21 cellular contexts compared by ENCODE assay signal in genomic region chr15:71105444-71105843, GRCh38. TPM values are rescaled to one million over a fixed set of nuclear protein-coding genes. Genes with fewer than 3 reads are reported as not detected.
A peak's percentile ranks its signal among the peaks of the same experiment; 100 is the strongest.
DNase-seq lines count a peak whose midpoint lies in the region; ATAC-seq, FAIRE-seq and TF ChIP-seq lines count a peak whose summit lies in the region.
"Had no signal": no experiment of that assay in that cellular context is flagged by ENCODE, and none has a peak within 500 bp of the region (broad histone marks: within the 10 kb centered on the region; RNA-seq: fewer than 3 reads in every experiment).

No MANE protein-coding gene starts in this region.

- H3K4me3 Mint-ChIP-seq in WTC11: no peak overlapping the region
- H3K4me3 Mint-ChIP-seq in CD4-positive, alpha-beta T cell: no peak overlapping the region
- H3K4me3 Mint-ChIP-seq: CD14-positive monocyte; CD4-positive, CD25-positive, alpha-beta regulatory T cell; CD8-positive, alpha-beta T cell had no signal

- intact Hi-C loops in CD4-positive, alpha-beta T cell (cut with DNase I, micrococcal nuclease): no loop called here

- H3K9me3 ChIP-seq in A549: no peaks in the 10 kb centered on the region
- H3K9me3 ChIP-seq in CD4-positive, alpha-beta T cell (ENCODE audit: control insufficient read depth, low read length): no peaks in the 10 kb centered on the region
- H3K9me3 ChIP-seq: BE2C, BLaER1, Caco-2 had no signal

- TF ChIP-seq RAD21 in A549 (conservative IDR thresholded peaks at IDR 0.05 in 1 of 2, IDR thresholded peaks at IDR 0.05 in 1 of 2) (no peak), Ishikawa (IDR thresholded peaks at IDR 0.05; ENCODE audit: low read depth) (no peak)

- TF ChIP-seq EP300 in A549 (IDR thresholded peaks at IDR 0.05): no peak
- no peak for TF ChIP-seq EP300 in Ishikawa (IDR thresholded peaks at IDR 0.05; ENCODE audit: borderline replicate concordance)

- no peak for DNase-seq in A549 (ENCODE audit: low read depth in 1 of 2, low spot score in 1 of 2)
- no peak for DNase-seq in WTC11 (ENCODE audit: low spot score)
- no peak for DNase-seq in NCI-H1417 treated with DMSO at 0.1 percent for 48 hours (lab: John Stamatoyannopoulos, UW)
- DNase-seq in CD4-positive, alpha-beta T cell: no peak
- DNase-seq: ACHN; BE2C; C1 segment of cervical spinal cord; Caco-2; Calu3; CD4-positive, CD25-positive, alpha-beta regulatory T cell; CD8-positive, alpha-beta T cell; DMS79 treated with DMSO at 0.1 percent for 48 hours; GF-D8 had no signal

- FAIRE-seq in A549 (lab: Jason Lieb, UNC): peak; percentile 7
- FAIRE-seq: D721Med, G401.6, GM12891, GM19239 had no signal

- no peaks in the 10 kb centered on the region; the same call in 2 of the 3 replicates for H3K4me1 ChIP-seq in A549
- H3K4me1 ChIP-seq: BE2C, BLaER1, Caco-2 had no signal

- no peaks in the 10 kb centered on the region for H3K36me3 Mint-ChIP-seq in WTC11
- H3K36me3 Mint-ChIP-seq in CD4-positive, alpha-beta T cell (ENCODE audit: low read depth): no peaks in the 10 kb centered on the region
- H3K36me3 Mint-ChIP-seq: CD14-positive monocyte; CD4-positive, CD25-positive, alpha-beta regulatory T cell; CD8-positive, alpha-beta T cell had no signal

- H3K4me1 Mint-ChIP-seq in WTC11: peaks cover 28% of the 10 kb centered on the region
- no peaks in the 10 kb centered on the region for H3K4me1 Mint-ChIP-seq in CD4-positive, alpha-beta T cell (ENCODE audit: low read depth)
- H3K4me1 Mint-ChIP-seq: CD14-positive monocyte had no signal

- ATAC-seq in A549 (no peak), WTC11 (peak; percentile 43; the same call in 1 of the 2 replicates)
- no peak for ATAC-seq in CD4-positive, alpha-beta T cell (ENCODE audit: poor library complexity)
- ATAC-seq: CD8-positive, alpha-beta T cell had no signal

- POLR2A ChIA-PET in A549 (lab: Yijun Ruan, JAX) (no interaction called here), WTC11 (lab: Charles Lee) (no interaction called here)
- POLR2A ChIA-PET in CD4-positive, alpha-beta T cell (lab: Charles Lee): no interaction called here

- H3K27me3 ChIP-seq in CD4-positive, alpha-beta T cell (ENCODE audit: control insufficient read depth, insufficient read depth, low read length): no peaks in the 10 kb centered on the region
- H3K27me3 ChIP-seq: BE2C, BLaER1 had no signal

- 60% methylated on average over 2 of the region's 2 CpGs for WGBS in A549 (ENCODE audit: missing lambda C conversion rate)

- H3K27ac ChIP-seq in A549: no peak overlapping the region
- H3K27ac ChIP-seq in CD4-positive, alpha-beta T cell (ENCODE audit: low read depth, low read length): no peak overlapping the region
- H3K27ac ChIP-seq: 22Rv1, BLaER1 had no signal

- H3K9me3 Mint-ChIP-seq in WTC11: no peaks in the 10 kb centered on the region
- H3K9me3 Mint-ChIP-seq in CD4-positive, alpha-beta T cell: no peaks in the 10 kb centered on the region
- H3K9me3 Mint-ChIP-seq: CD8-positive, alpha-beta T cell had no signal

- CTCF ChIA-PET in A549 (lab: Yijun Ruan, JAX) (interaction anchor here (1.3 to 1.8 kb wide), 3 partner anchors 93 to 334 kb away, joined by 3 to 4 read pairs (median 4); no protein-coding TSS in a partner anchor), WTC11 (lab: Charles Lee) (interaction anchor here (2.6 kb wide), 1 partner anchor 94 kb away, joined by 12 read pairs; no protein-coding TSS in a partner anchor)
- CTCF ChIA-PET in CD4-positive, alpha-beta T cell (lab: Charles Lee): no interaction called here

- H3K4me2 ChIP-seq in A549: no peak overlapping the region
- H3K4me2 ChIP-seq: BLaER1 had no signal

- TF ChIP-seq CTCF in A549 (IDR thresholded peaks at IDR 0.05) (no peak), WTC11 (IDR thresholded peaks at IDR 0.05) (no peak)
- TF ChIP-seq CTCF in CD4-positive, alpha-beta T cell (IDR thresholded peaks at IDR 0.05): no peak

- no peak for TF ChIP-seq POLR2A in A549 (IDR thresholded peaks at IDR 0.05; ENCODE audit: low read length)

- no peak overlapping the region for H3K4me3 ChIP-seq in A549
- H3K4me3 ChIP-seq: BLaER1 had no signal

- peaks cover 6% of the 10 kb centered on the region; the same call in 1 of the 2 replicates for H3K27me3 Mint-ChIP-seq in WTC11 (ENCODE audit: low read depth)
- peaks cover 30% of the 10 kb centered on the region for H3K27me3 Mint-ChIP-seq in CD4-positive, alpha-beta T cell

- no peak overlapping the region for H3K27ac Mint-ChIP-seq in WTC11
- H3K27ac Mint-ChIP-seq in CD4-positive, alpha-beta T cell: no peak overlapping the region
- H3K27ac Mint-ChIP-seq: CD14-positive monocyte; CD4-positive, CD25-positive, alpha-beta regulatory T cell; CD8-positive, alpha-beta T cell had no signal

TF ChIP-seq in A549, 52 proteins besides CTCF, POLR2A, EP300 and RAD21:
- no peak for TF ChIP-seq GATA3 (IDR thresholded peaks at IDR 0.05; ENCODE audit: borderline replicate concordance)

TF ChIP-seq in Ishikawa, 13 proteins besides CTCF, POLR2A, EP300 and RAD21:
- TF ChIP-seq REST (IDR thresholded peaks at IDR 0.05; ENCODE audit: low read depth) (peak; percentile 54), CREB1 (IDR thresholded peaks at IDR 0.05; ENCODE audit: low read depth) (no peak)

TF ChIP-seq in WTC11, 78 proteins besides CTCF, POLR2A, EP300 and RAD21:
- TF ChIP-seq ZNF232 (CRISPR knock-in tag; IDR thresholded peaks at IDR 0.05): no peak
- TF ChIP-seq MYBL2 (CRISPR knock-in tag; IDR thresholded peaks at IDR 0.05): no peak
- TF ChIP-seq FOXJ3 (CRISPR knock-in tag; IDR thresholded peaks at IDR 0.05; ENCODE audit: borderline replicate concordance): no peak
- TF ChIP-seq KAT7 (CRISPR knock-in tag; IDR thresholded peaks at IDR 0.05; ENCODE audit: borderline replicate concordance): no peak
- no peak for TF ChIP-seq TEAD1 (CRISPR knock-in tag; IDR thresholded peaks at IDR 0.05)
TF ChIP-seq in WTC11: peak in this region for 0.

RNA-seq across cellular contexts. Expression of gene THSD4, which starts 9.8 kb away (rescaled TPM):
- polyA plus RNA-seq in A549 (2011; rRNA removed) (40.7 and 47.4 TPM in 2 replicates), A549 (2017; fragmentation: RNase III; extraction: RNeasy Plus Mini Kit Qiagen cat#74134 plus additional on column Dnase treatment) (14.6 to 15.8 TPM (median 15.3 TPM) in 3 replicates)
- polyA plus RNA-seq in A549 (2012; cell fraction: cytosol; rRNA removed): 11.8 and 13.5 TPM in 2 replicates
- 29.7 and 30.3 TPM in 2 replicates for polyA plus RNA-seq in A549 (2012; cell fraction: nucleus; rRNA removed)
- 79.8 and 103 TPM in 2 replicates for polyA minus RNA-seq in A549 (2011; rRNA and poly(A)+ RNA removed)
- total RNA-seq in WTC11 (2021): 7.8 to 11.7 TPM (median 8.2 TPM) in 3 replicates
- not detected for total RNA-seq in CD4-positive, alpha-beta T cell
- total RNA-seq: CD4-positive, CD25-positive, alpha-beta regulatory T cell; CD8-positive, alpha-beta T cell had no signal
- polyA plus RNA-seq: CD14-positive monocyte; CD4-positive, CD25-positive, alpha-beta regulatory T cell had no signal
